ENCODE assay signal across 8 cellular contexts in the genomic region with DNA sequence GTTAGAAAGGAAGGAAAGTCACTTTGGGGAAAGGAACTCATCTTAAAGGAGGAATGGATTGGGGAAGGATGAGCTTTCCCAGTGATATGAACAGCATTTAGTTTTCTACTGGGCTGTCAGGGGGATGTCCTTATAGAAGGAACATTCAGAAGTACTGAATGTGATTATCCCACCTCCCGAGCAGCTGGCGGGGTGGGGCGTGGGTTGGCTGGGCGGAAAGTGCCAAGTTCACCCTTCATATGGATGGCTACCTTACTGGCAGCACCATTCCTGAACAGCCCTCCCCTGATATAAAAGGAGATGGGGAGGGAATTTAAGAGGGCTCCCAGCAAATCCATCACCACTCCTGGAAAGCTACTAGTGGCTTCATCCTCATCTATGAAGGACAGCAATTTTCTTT.
"Had no signal": no experiment of that assay in that cellular context is flagged by ENCODE, and none has a peak within 500 bp of the region (broad histone marks: within the 10 kb centered on the region; RNA-seq: fewer than 3 reads in every experiment).

No MANE protein-coding gene starts in this region.

- H3K9me3 Mint-ChIP-seq: IgD-negative memory B cell had no signal

- H3K4me3 Mint-ChIP-seq: IgD-negative memory B cell had no signal

- H3K4me3 ChIP-seq: K562 had no signal

- H3K4me2 ChIP-seq: KMS-11 had no signal

- H3K27ac ChIP-seq: HL-60, KMS-11 had no signal

- H3K4me1 Mint-ChIP-seq: IgD-negative memory B cell had no signal

- DNase-seq: IMR-90, KBM-7, KG1 had no signal

- H3K36me3 Mint-ChIP-seq: IgD-negative memory B cell had no signal

- ATAC-seq: HepG2, K562 had no signal

- H3K27ac Mint-ChIP-seq: IgD-negative memory B cell had no signal

- H3K9ac ChIP-seq: KMS-11 had no signal
